17 cellular contexts compared by ENCODE assay signal in genomic region chr14:104581521-104581920, GRCh38. TPM values are rescaled to one million over a fixed set of nuclear protein-coding genes. Genes with fewer than 3 reads are reported as not detected.
A peak's percentile ranks its signal among the peaks of the same experiment; 100 is the strongest.
DNase-seq lines count a peak whose midpoint lies in the region; ATAC-seq and TF ChIP-seq lines count a peak whose summit lies in the region.
"Had no signal": no experiment of that assay in that cellular context is flagged by ENCODE, and none has a peak within 500 bp of the region (broad histone marks: within the 10 kb centered on the region; RNA-seq: fewer than 3 reads in every experiment).

No MANE protein-coding gene starts in this region.

- H2AFZ ChIP-seq in smooth muscle cell (ENCODE audit: low read depth), result no peak overlapping the region
- H2AFZ ChIP-seq: PC-9 had no signal

- no peaks in the 10 kb centered on the region for H3K9me3 ChIP-seq in cardiac muscle cell (ENCODE audit: low read depth)
- H3K9me3 ChIP-seq in HEK293 (ENCODE audit: control insufficient read depth, insufficient read depth, low read depth, low read length), result no peaks in the 10 kb centered on the region
- no peaks in the 10 kb centered on the region for H3K9me3 ChIP-seq in right cardiac atrium (ENCODE audit: control insufficient read depth, low read length)
- H3K9me3 ChIP-seq in smooth muscle cell (replicated peaks; ENCODE audit: low read depth), result no peaks in the 10 kb centered on the region
- H3K9me3 ChIP-seq: Caco-2 had no signal

- peaks cover 85% of the 10 kb centered on the region for H3K4me1 ChIP-seq in cardiac muscle cell (ENCODE audit: low read depth)
- no peaks in the 10 kb centered on the region for H3K4me1 ChIP-seq in HEK293 (ENCODE audit: control insufficient read depth, insufficient read depth, low read length)
- H3K4me1 ChIP-seq in right cardiac atrium (ENCODE audit: control insufficient read depth, insufficient read depth, low read length), result peaks cover 19% of the 10 kb centered on the region
- H3K4me1 ChIP-seq in smooth muscle cell (ENCODE audit: low read depth), result peaks cover 7% of the 10 kb centered on the region

- POLR2A ChIA-PET in HEK293 (lab: Yijun Ruan, JAX), result no interaction called here

- H3K27me3 ChIP-seq in cardiac muscle cell (no peaks in the 10 kb centered on the region), right cardiac atrium (ENCODE audit: control insufficient read depth, insufficient read depth) (no peaks in the 10 kb centered on the region), smooth muscle cell (ENCODE audit: low read depth) (no peaks in the 10 kb centered on the region)

- DNase-seq in cardiac muscle cell (ENCODE audit: low read depth in 1 of 2, low spot score in 1 of 2) (no peak), left cardiac atrium (no peak), right cardiac atrium (no peak), smooth muscle cell (lab: John Stamatoyannopoulos, UW; ENCODE audit: unreplicated experiment) (no peak), DMS53 (lab: John Stamatoyannopoulos, UW) (no peak), mucosa of gallbladder (ENCODE audit: low spot score) (no peak)
- DNase-seq: Caco-2; CD4-positive, CD25-positive, alpha-beta regulatory T cell; H7; Kasumi-1; MM.1S; NCI-H2227 treated with DMSO at 0.1 percent for 48 hours; NCI-H524; PC-9 had no signal

- no peaks in the 10 kb centered on the region for H3K36me3 ChIP-seq in cardiac muscle cell
- H3K36me3 ChIP-seq in HEK293 (ENCODE audit: control insufficient read depth in 2 of 2, insufficient read depth in 1 of 2, low read length in 2 of 2), result no peaks in the 10 kb centered on the region
- H3K36me3 ChIP-seq in smooth muscle cell (ENCODE audit: low read depth), result no peaks in the 10 kb centered on the region

- WGBS in right cardiac atrium, result 66% methylated on average over 9 of the region's 9 CpGs
- 90% methylated on average over 9 of the region's 9 CpGs for WGBS in smooth muscle cell (ENCODE audit: low lambda C conversion rate)

- H3K4me2 ChIP-seq in smooth muscle cell, result peak overlapping the region; percentile 67
- H3K4me2 ChIP-seq: PC-9 had no signal

- intact Hi-C loops in left cardiac atrium (cut with DNase I) (no loop called here), right cardiac atrium (cut with DNase I) (no loop called here)

- CTCF ChIA-PET in HEK293 (lab: Yijun Ruan, JAX), result interaction anchor here (0.6 kb wide), 1 partner anchor 20 kb away, joined by 4 read pairs; no protein-coding TSS in a partner anchor

- ATAC-seq in left cardiac atrium (no peak), right cardiac atrium (no peak), HG03378 (IDR thresholded peaks at IDR 0.05; ENCODE audit: unreplicated experiment) (no peak)

- H3K4me3 ChIP-seq in cardiac muscle cell (no peak overlapping the region), HEK293 (ENCODE audit: low read depth, low read length) (no peak overlapping the region), right cardiac atrium (ENCODE audit: low read length) (peak overlapping the region; percentile 12), smooth muscle cell (no peak overlapping the region)
- H3K4me3 ChIP-seq: PC-9 had no signal

- peak overlapping the region; percentile 97 for H3K27ac ChIP-seq in cardiac muscle cell
- no peak overlapping the region for H3K27ac ChIP-seq in HEK293 (ENCODE audit: extremely low read depth, low read depth, low read length)
- peak overlapping the region; percentile 79 for H3K27ac ChIP-seq in right cardiac atrium (ENCODE audit: low read length)
- no peak overlapping the region for H3K27ac ChIP-seq in smooth muscle cell (ENCODE audit: low read depth)
- H3K27ac ChIP-seq: PC-9 had no signal

- no peaks in the 10 kb centered on the region for H4K20me1 ChIP-seq in smooth muscle cell (ENCODE audit: low read depth)

- no peaks in the 10 kb centered on the region for H3F3A ChIP-seq in smooth muscle cell (ENCODE audit: low read depth)

- H3K79me2 ChIP-seq in smooth muscle cell (ENCODE audit: low read depth), result no peaks in the 10 kb centered on the region

- no peak for TF ChIP-seq CTCF in cardiac muscle cell (IDR thresholded peaks at IDR 0.05; ENCODE audit: low read depth, low read length)
- no peak for TF ChIP-seq CTCF in HEK293 (tag by site-specific recombination; IDR thresholded peaks at IDR 0.05)
- no peak for TF ChIP-seq CTCF in smooth muscle cell (IDR thresholded peaks at IDR 0.05; ENCODE audit: borderline replicate concordance, insufficient read depth, poor library complexity, severe bottlenecking)

- no peak overlapping the region for H3K9ac ChIP-seq in smooth muscle cell (ENCODE audit: low read depth)

TF ChIP-seq in HEK293, 187 proteins besides CTCF, POLR2A, EP300 and RAD21 (continues in another document):
- TF ChIP-seq, protein P1, sequence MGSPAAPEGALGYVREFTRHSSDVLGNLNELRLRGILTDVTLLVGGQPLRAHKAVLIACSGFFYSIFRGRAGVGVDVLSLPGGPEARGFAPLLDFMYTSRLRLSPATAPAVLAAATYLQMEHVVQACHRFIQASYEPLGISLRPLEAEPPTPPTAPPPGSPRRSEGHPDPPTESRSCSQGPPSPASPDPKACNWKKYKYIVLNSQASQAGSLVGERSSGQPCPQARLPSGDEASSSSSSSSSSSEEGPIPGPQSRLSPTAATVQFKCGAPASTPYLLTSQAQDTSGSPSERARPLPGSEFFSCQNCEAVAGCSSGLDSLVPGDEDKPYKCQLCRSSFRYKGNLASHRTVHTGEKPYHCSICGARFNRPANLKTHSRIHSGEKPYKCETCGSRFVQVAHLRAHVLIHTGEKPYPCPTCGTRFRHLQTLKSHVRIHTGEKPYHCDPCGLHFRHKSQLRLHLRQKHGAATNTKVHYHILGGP (tag by site-specific recombination; IDR thresholded peaks at IDR 0.05), result no peak
- no peak for TF ChIP-seq ZBTB26 (tag by site-specific recombination; optimal IDR thresholded peaks at IDR 0.05)
- no peak for TF ChIP-seq ZBTB8A (tag by site-specific recombination; IDR thresholded peaks at IDR 0.05)
- no peak for TF ChIP-seq ZNF140 (tag by site-specific recombination; IDR thresholded peaks at IDR 0.05)
- TF ChIP-seq, protein P2, sequence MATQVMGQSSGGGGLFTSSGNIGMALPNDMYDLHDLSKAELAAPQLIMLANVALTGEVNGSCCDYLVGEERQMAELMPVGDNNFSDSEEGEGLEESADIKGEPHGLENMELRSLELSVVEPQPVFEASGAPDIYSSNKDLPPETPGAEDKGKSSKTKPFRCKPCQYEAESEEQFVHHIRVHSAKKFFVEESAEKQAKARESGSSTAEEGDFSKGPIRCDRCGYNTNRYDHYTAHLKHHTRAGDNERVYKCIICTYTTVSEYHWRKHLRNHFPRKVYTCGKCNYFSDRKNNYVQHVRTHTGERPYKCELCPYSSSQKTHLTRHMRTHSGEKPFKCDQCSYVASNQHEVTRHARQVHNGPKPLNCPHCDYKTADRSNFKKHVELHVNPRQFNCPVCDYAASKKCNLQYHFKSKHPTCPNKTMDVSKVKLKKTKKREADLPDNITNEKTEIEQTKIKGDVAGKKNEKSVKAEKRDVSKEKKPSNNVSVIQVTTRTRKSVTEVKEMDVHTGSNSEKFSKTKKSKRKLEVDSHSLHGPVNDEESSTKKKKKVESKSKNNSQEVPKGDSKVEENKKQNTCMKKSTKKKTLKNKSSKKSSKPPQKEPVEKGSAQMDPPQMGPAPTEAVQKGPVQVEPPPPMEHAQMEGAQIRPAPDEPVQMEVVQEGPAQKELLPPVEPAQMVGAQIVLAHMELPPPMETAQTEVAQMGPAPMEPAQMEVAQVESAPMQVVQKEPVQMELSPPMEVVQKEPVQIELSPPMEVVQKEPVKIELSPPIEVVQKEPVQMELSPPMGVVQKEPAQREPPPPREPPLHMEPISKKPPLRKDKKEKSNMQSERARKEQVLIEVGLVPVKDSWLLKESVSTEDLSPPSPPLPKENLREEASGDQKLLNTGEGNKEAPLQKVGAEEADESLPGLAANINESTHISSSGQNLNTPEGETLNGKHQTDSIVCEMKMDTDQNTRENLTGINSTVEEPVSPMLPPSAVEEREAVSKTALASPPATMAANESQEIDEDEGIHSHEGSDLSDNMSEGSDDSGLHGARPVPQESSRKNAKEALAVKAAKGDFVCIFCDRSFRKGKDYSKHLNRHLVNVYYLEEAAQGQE (tag by site-specific recombination; IDR thresholded peaks at IDR 0.05), result no peak
- TF ChIP-seq ZNF645 (tag by site-specific recombination; IDR thresholded peaks at IDR 0.05), result no peak
- TF ChIP-seq ZNF600 (tag by site-specific recombination; IDR thresholded peaks at IDR 0.05), result peak; percentile 48; the same call in 1 of the 2 replicates
- TF ChIP-seq ZIC2 (tag by site-specific recombination; IDR thresholded peaks at IDR 0.05), result peak; percentile 77
- TF ChIP-seq GLIS1 (tag by site-specific recombination; IDR thresholded peaks at IDR 0.05), result peak; percentile 98

RNA-seq across cellular contexts. Expression of gene C14orf180, which starts 2.0 kb away (rescaled TPM):
- total RNA-seq in cardiac muscle cell, result 17.1 and 18.4 TPM in 2 replicates
- polyA plus RNA-seq in cardiac muscle cell, result 13.3 and 19.7 TPM in 2 replicates
- 10 to 100 TPM; 26.6 to 66.7 TPM for total RNA-seq in left cardiac atrium
- total RNA-seq in right cardiac atrium, result 100 to 1,000 TPM in 3 of 4 donors, 10 to 100 TPM in 1; 56.5 to 117 (median 104) TPM
- 153 TPM for polyA plus RNA-seq in right cardiac atrium
- total RNA-seq in smooth muscle cell, result 0.54 and 0.63 TPM in 2 replicates
- polyA plus RNA-seq in smooth muscle cell, result 0.35 and 1.2 TPM in 2 replicates
- 0.26 TPM for total RNA-seq in mucosa of gallbladder
- total RNA-seq: Caco-2; CD4-positive, CD25-positive, alpha-beta regulatory T cell; H7; PC-9 had no signal
- polyA plus RNA-seq: CD4-positive, CD25-positive, alpha-beta regulatory T cell had no signal

RNA-seq across cellular contexts. Expression of gene TMEM179, which starts 23.1 kb away (rescaled TPM):
- total RNA-seq in cardiac muscle cell, result 3.6 and 6.9 TPM in 2 replicates
- polyA plus RNA-seq in cardiac muscle cell, result 4.7 and 8.6 TPM in 2 replicates
- total RNA-seq in left cardiac atrium, result 1 to 10 TPM in 1 of 2 donors, under 1 TPM in 1; 0.24 to 1.0 TPM
- total RNA-seq in right cardiac atrium, result 1 to 10 TPM in 2 of 4 donors, under 1 TPM in 2; 0.57 to 2.2 (median 0.94) TPM
- 1.4 TPM for polyA plus RNA-seq in right cardiac atrium
- 1.8 and 4.8 TPM in 2 replicates for total RNA-seq in smooth muscle cell
- polyA plus RNA-seq in smooth muscle cell, result 0.87 and 1.9 TPM in 2 replicates
- 1.5 TPM for total RNA-seq in mucosa of gallbladder
- total RNA-seq: Caco-2; CD4-positive, CD25-positive, alpha-beta regulatory T cell; HT-29; PC-9 had no signal
- polyA plus RNA-seq: CD4-positive, CD25-positive, alpha-beta regulatory T cell had no signal

Comparison
In these comparisons a context has a peak if more than half of its experiments do, and no peak if none do; other contexts are left out.
1. H3K27ac ChIP-seq: peak in cardiac muscle cell (single experiment) and right cardiac atrium (single experiment); none in HEK293 (single experiment) and smooth muscle cell (single experiment).
2. RNA of gene C14orf180, which starts 2.0 kb away (total RNA-seq): 56.5 to 117 TPM in right cardiac atrium, 26.6 to 66.7 TPM in left cardiac atrium and 17.1 to 18.4 TPM in cardiac muscle cell; 0.54 to 0.63 TPM in smooth muscle cell and 0.26 TPM in mucosa of gallbladder (single experiment); every median in the first group is over 10 times any median in the second.